ENCODE assay signal across 10 cellular contexts in the genomic region with DNA sequence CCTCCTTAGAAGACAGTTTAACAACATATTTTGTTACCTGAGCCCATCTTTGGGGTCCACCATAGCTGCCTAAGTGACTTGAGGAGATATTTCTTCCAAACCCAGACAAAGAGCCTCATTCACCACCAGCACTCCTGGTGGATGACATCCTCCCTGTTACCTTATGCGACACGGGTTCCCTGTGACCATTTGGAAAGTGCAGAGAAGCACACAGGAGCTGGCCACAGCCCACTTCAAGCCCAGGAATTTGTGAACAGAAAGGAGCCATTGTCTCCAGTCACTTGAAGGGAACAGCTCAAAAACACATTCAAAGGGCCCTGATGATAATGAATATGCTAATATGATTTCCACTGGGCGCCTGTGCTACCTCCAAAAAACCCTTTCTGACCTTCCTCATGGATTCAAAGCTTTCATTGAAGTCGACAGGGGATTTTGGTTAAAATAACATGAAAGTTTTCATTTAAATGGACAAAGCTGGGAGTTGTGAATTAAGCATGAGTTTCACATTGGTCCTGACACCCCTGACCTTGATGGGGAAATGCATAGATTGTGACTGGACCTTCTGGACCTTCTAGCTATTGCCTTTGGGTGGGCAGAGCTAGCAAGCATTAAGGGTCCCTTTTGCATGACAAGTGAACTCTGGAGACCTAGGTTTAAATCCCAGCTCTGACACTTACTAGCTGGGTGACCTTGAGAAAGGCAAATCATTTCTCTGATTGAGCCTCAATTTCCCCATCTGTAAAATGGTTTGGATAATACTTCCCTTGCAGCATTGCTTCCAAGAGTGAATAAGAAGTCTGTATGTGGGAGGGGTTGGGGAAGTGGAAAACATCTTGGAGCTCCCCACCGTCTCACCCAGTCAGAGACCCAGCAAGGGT.
DNase-seq lines count a peak whose midpoint lies in the region; ATAC-seq, FAIRE-seq and TF ChIP-seq lines count a peak whose summit lies in the region.
"Had no signal": no experiment of that assay in that cellular context is flagged by ENCODE, and none has a peak within 500 bp of the region (broad histone marks: within the 10 kb centered on the region; RNA-seq: fewer than 3 reads in every experiment).

No MANE protein-coding gene starts in this region.

- no peak for DNase-seq in lung (ENCODE audit: low spot score)
- no peak for DNase-seq in AG08395 (ENCODE audit: low spot score)
- no peak for DNase-seq in middle frontal gyrus (ENCODE audit: extremely low spot score, low spot score)
- DNase-seq in frontal cortex (ENCODE audit: low spot score in 2 of 2) = no peak
- DNase-seq in glutamatergic neuron = no peak
- DNase-seq: activated CD4-positive, alpha-beta T cell treated with anti-CD3 and anti-CD28 coated beads for 48 hours had no signal

- no peak for ATAC-seq in lung (ENCODE audit: insufficient read depth, low FRiP score)
- ATAC-seq: activated naive CD4-positive, alpha-beta T cell treated with anti-CD3 and anti-CD28 coated beads, Interleukin-2, amount 50 U/mL, for 72 hours had no signal

- WGBS in lung, 2 donors = 58 to 59% methylated on average over 5 of the region's 5 CpGs

- H3K27ac ChIP-seq in HUES48 (ENCODE audit: low read depth, low read length) (peak overlapping the region; percentile 72), cingulate gyrus (ENCODE audit: low read depth, low read length) (peak overlapping the region; percentile 92), lung (ENCODE audit: low read depth in 1 of 2, low read length in 1 of 2) (peak overlapping the region; percentile 38), subcutaneous abdominal adipose tissue (ENCODE audit: low read depth, low read length) (peak overlapping the region; percentile 79)

- no peaks in the 10 kb centered on the region for H3K9me3 ChIP-seq in HUES48 (ENCODE audit: control insufficient read depth, insufficient read depth, low read length)
- H3K9me3 ChIP-seq in lung (ENCODE audit: control insufficient read depth in 2 of 2, insufficient read depth in 1 of 2, low read length in 1 of 2) = no peaks in the 10 kb centered on the region
- no peaks in the 10 kb centered on the region for H3K9me3 ChIP-seq in subcutaneous abdominal adipose tissue (ENCODE audit: control insufficient read depth in 5 of 5, low read length in 5 of 5)

- H3K36me3 Mint-ChIP-seq in glutamatergic neuron (ENCODE audit: unreplicated experiment) = no peaks in the 10 kb centered on the region
- H3K36me3 Mint-ChIP-seq: activated naive CD4-positive, alpha-beta T cell treated with anti-CD3 and anti-CD28 coated beads, Interleukin-2, amount 50 U/mL, for 72 hours had no signal

- H3K4me1 Mint-ChIP-seq in glutamatergic neuron (ENCODE audit: low read depth, unreplicated experiment) = no peaks in the 10 kb centered on the region

- FAIRE-seq in frontal cortex (lab: Jason Lieb, UNC) = no peak

- H3K27me3 Mint-ChIP-seq in glutamatergic neuron (ENCODE audit: unreplicated experiment) = peaks cover 12% of the 10 kb centered on the region

- TF ChIP-seq CTCF in lung (IDR thresholded peaks at IDR 0.05; ENCODE audit: control extremely low read depth, extremely low read depth) (no peak), glutamatergic neuron (IDR thresholded peaks at IDR 0.05; ENCODE audit: partially characterized antibody, unreplicated experiment) (no peak)

- H3K36me3 ChIP-seq in HUES48 (ENCODE audit: control insufficient read depth, insufficient read depth, low read length) (no peaks in the 10 kb centered on the region), lung (ENCODE audit: control insufficient read depth in 2 of 2, insufficient read depth in 2 of 2, low read length in 2 of 2) (no peaks in the 10 kb centered on the region), subcutaneous abdominal adipose tissue (ENCODE audit: control insufficient read depth in 5 of 5, insufficient read depth in 5 of 5, low read length in 5 of 5) (no peaks in the 10 kb centered on the region)

- H3K27ac Mint-ChIP-seq in glutamatergic neuron (ENCODE audit: unreplicated experiment) = no peak overlapping the region
- H3K27ac Mint-ChIP-seq: activated naive CD4-positive, alpha-beta T cell treated with anti-CD3 and anti-CD28 coated beads, Interleukin-2, amount 50 U/mL, for 72 hours had no signal

- no peak overlapping the region for H3K9ac ChIP-seq in HUES48 (ENCODE audit: low read depth, low read length)
- H3K9ac ChIP-seq in subcutaneous abdominal adipose tissue (ENCODE audit: low read length in 5 of 5) = peak overlapping the region in 2 of 5 donors; percentile 20 to 58

- peaks cover 6% of the 10 kb centered on the region; the same call in 1 of the 2 replicates for H3K27me3 ChIP-seq in HUES48 (ENCODE audit: control insufficient read depth, insufficient read depth, low read length)
- no peaks in the 10 kb centered on the region for H3K27me3 ChIP-seq in lung (ENCODE audit: control insufficient read depth, insufficient read depth)
- no peaks in the 10 kb centered on the region for H3K27me3 ChIP-seq in subcutaneous abdominal adipose tissue (ENCODE audit: control insufficient read depth in 5 of 5, insufficient read depth in 4 of 5, low read length in 5 of 5)

- no peak overlapping the region for H3K4me3 ChIP-seq in HUES48 (ENCODE audit: low read depth, low read length)
- H3K4me3 ChIP-seq in lung = no peak overlapping the region
- H3K4me3 ChIP-seq in subcutaneous abdominal adipose tissue (ENCODE audit: low read depth in 1 of 5, low read length in 5 of 5) = peak overlapping the region in 1 of 5 donors; percentile 23

- no peak overlapping the region for H3K4me3 Mint-ChIP-seq in glutamatergic neuron (ENCODE audit: unreplicated experiment)

- peaks cover 1% of the 10 kb centered on the region for H3K9me3 Mint-ChIP-seq in glutamatergic neuron (ENCODE audit: unreplicated experiment)
- H3K9me3 Mint-ChIP-seq: activated naive CD4-positive, alpha-beta T cell treated with anti-CD3 and anti-CD28 coated beads, Interleukin-2, amount 50 U/mL, for 72 hours had no signal

- H3K4me1 ChIP-seq in HUES48 (ENCODE audit: control insufficient read depth, insufficient read depth, low read length) = peaks cover 23% of the 10 kb centered on the region
- H3K4me1 ChIP-seq in lung (ENCODE audit: control insufficient read depth in 2 of 2, insufficient read depth in 2 of 2, low read length in 2 of 2) = peaks cover 7 to 11% of the 10 kb centered on the region in 2 donors
- H3K4me1 ChIP-seq in subcutaneous abdominal adipose tissue (ENCODE audit: control insufficient read depth in 5 of 5, insufficient read depth in 5 of 5, low read length in 5 of 5) = peaks cover 13 to 70% (median 49%) of the 10 kb centered on the region in 5 donors

Comparison
In these comparisons a context has a peak if more than half of its experiments do, and no peak if none do; other contexts are left out.
1. H3K27ac ChIP-seq: peak in every context shown above with its lines; median percentile 92 in cingulate gyrus; 79 in subcutaneous abdominal adipose tissue; 72 in HUES48; 38 in lung.